In genomic region chr3:99641480-99641879, GRCh38 we compare ENCODE assay signal across 1 cellular context.
TF ChIP-seq lines count a peak whose summit lies in the region.

No MANE protein-coding gene starts in this region.

TF ChIP-seq in IMR-90, 13 proteins besides CTCF, POLR2A, EP300 and RAD21:
- no peak for TF ChIP-seq MXI1 (IDR thresholded peaks at IDR 0.05; ENCODE audit: borderline replicate concordance, low read depth, low read length)
- no peak for TF ChIP-seq ELK1 (IDR thresholded peaks at IDR 0.05; ENCODE audit: borderline replicate concordance, low read depth, low read length)
- no peak for TF ChIP-seq CEBPB (IDR thresholded peaks at IDR 0.05; ENCODE audit: low read depth, low read length)
- TF ChIP-seq FOS (IDR thresholded peaks at IDR 0.05; ENCODE audit: low read depth, low read length) = no peak
- TF ChIP-seq RCOR1 (IDR thresholded peaks at IDR 0.05; ENCODE audit: insufficient replicate concordance, low read length) = no peak
- TF ChIP-seq MAZ (IDR thresholded peaks at IDR 0.05; ENCODE audit: borderline replicate concordance, low read depth, low read length) = no peak
- no peak for TF ChIP-seq SMC3 (IDR thresholded peaks at IDR 0.05; ENCODE audit: low read depth, low read length)
- TF ChIP-seq MAFK (IDR thresholded peaks at IDR 0.05; ENCODE audit: low read depth, low read length) = no peak
- no peak for TF ChIP-seq BHLHE40 (IDR thresholded peaks at IDR 0.05; ENCODE audit: low read depth, low read length)
